In genomic region chr11:59556115-59556882, GRCh38 we compare ENCODE assay signal across 8 cellular contexts. TPM values are rescaled to one million over a fixed set of nuclear protein-coding genes. Genes with fewer than 3 reads are reported as not detected.
DNase-seq lines count a peak whose midpoint lies in the region; ATAC-seq and TF ChIP-seq lines count a peak whose summit lies in the region.

No MANE protein-coding gene starts in this region.

- peaks cover 2% of the 10 kb centered on the region for H3K4me1 ChIP-seq in ectodermal cell (ENCODE audit: control insufficient read depth, insufficient read depth, low read length)

- H3K27ac Mint-ChIP-seq in mesothelial cell of epicardium: peak overlapping the region; percentile 85

- TF ChIP-seq CTCF in mesothelial cell of epicardium (IDR thresholded peaks at IDR 0.05; ENCODE audit: unreplicated experiment): no peak

- no peaks in the 10 kb centered on the region for H3K9me3 ChIP-seq in ectodermal cell (ENCODE audit: control insufficient read depth, low read length)

- H3K4me1 Mint-ChIP-seq in mesothelial cell of epicardium: peaks cover 20% of the 10 kb centered on the region

- H3K27me3 ChIP-seq in ectodermal cell (ENCODE audit: control insufficient read depth, insufficient read depth, low read length, poor library complexity, severe bottlenecking): no peaks in the 10 kb centered on the region

- H3K4me3 Mint-ChIP-seq in mesothelial cell of epicardium: peak overlapping the region; percentile 75

- ATAC-seq in HG03097 (IDR thresholded peaks at IDR 0.05; ENCODE audit: low FRiP score, unreplicated experiment): no peak

- DNase-seq in AML-193 (lab: John Stamatoyannopoulos, UW) (peak; percentile 46 to 48), GOT3 (lab: John Stamatoyannopoulos, UW) (peak; percentile 44), NCI-H446 treated with DMSO at 0.1 percent for 48 hours (lab: John Stamatoyannopoulos, UW) (peak; percentile 49), mesothelial cell of epicardium (ENCODE audit: low spot score in 2 of 2, unreplicated experiment in 2 of 2) (peak; percentile 42 to 78)
- peak; percentile 46 for DNase-seq in activated CD4-positive, alpha-beta T cell treated with anti-CD3 and anti-CD28 coated beads, Interleukin-2, amount 50 U/mL, for 1 hour
- peak; percentile 18 to 39 for DNase-seq in stimulated activated CD8-positive, alpha-beta memory T cell treated with anti-CD3 and anti-CD28 coated beads, Interleukin-4, amount 100 ng/mL, for 4 hours (ENCODE audit: low read depth in 2 of 2, low spot score in 1 of 2)

- 3 to 4% methylated on average over 27 of the region's 28 CpGs for WGBS in ectodermal cell, 2 experiments

- peak overlapping the region; percentile 50 for H3K4me3 ChIP-seq in ectodermal cell (ENCODE audit: insufficient read depth, low read depth, low read length)

- no peaks in the 10 kb centered on the region for H3K36me3 ChIP-seq in ectodermal cell (ENCODE audit: control insufficient read depth, insufficient read depth, low read length)

- H3K36me3 Mint-ChIP-seq in mesothelial cell of epicardium: no peaks in the 10 kb centered on the region

- H3K27ac ChIP-seq in ectodermal cell (ENCODE audit: insufficient read depth, low read depth, low read length, poor library complexity, severe bottlenecking): no peak overlapping the region

- no peaks in the 10 kb centered on the region for H3K9me3 Mint-ChIP-seq in mesothelial cell of epicardium

- peaks cover 2% of the 10 kb centered on the region for H3K27me3 Mint-ChIP-seq in mesothelial cell of epicardium (ENCODE audit: low read depth)

RNA-seq across cellular contexts. Expression of gene OR4D9, which starts 45.0 kb away (rescaled TPM):
- not detected for polyA plus RNA-seq in ectodermal cell (2013, experiment 1 of 4)
- not detected for polyA plus RNA-seq in ectodermal cell (2013, experiment 2 of 4)
- polyA plus RNA-seq in ectodermal cell (2013, experiment 3 of 4): not detected
- polyA plus RNA-seq in ectodermal cell (2013, experiment 4 of 4): not detected
- total RNA-seq in mesothelial cell of epicardium: not detected in 3 replicates

RNA-seq across cellular contexts. Expression of gene OR4D11, which starts 52.9 kb away (rescaled TPM):
- polyA plus RNA-seq in ectodermal cell (2013, experiment 1 of 4): not detected
- not detected for polyA plus RNA-seq in ectodermal cell (2013, experiment 2 of 4)
- polyA plus RNA-seq in ectodermal cell (2013, experiment 3 of 4): not detected
- not detected for polyA plus RNA-seq in ectodermal cell (2013, experiment 4 of 4)
- total RNA-seq in mesothelial cell of epicardium: not detected in 3 replicates

RNA-seq across cellular contexts. Expression of gene OSBP, which starts 59.3 kb away (rescaled TPM):
- 35.3 TPM for polyA plus RNA-seq in ectodermal cell (2013, experiment 1 of 4)
- polyA plus RNA-seq in ectodermal cell (2013, experiment 2 of 4): 38.5 TPM
- polyA plus RNA-seq in ectodermal cell (2013, experiment 3 of 4): 27.3 TPM
- 32.1 TPM for polyA plus RNA-seq in ectodermal cell (2013, experiment 4 of 4)
- 45.0 to 47.6 TPM (median 46.8 TPM) in 3 replicates for total RNA-seq in mesothelial cell of epicardium
